Comparison of ENCODE assay signal across 1 cellular context in the genomic region with DNA sequence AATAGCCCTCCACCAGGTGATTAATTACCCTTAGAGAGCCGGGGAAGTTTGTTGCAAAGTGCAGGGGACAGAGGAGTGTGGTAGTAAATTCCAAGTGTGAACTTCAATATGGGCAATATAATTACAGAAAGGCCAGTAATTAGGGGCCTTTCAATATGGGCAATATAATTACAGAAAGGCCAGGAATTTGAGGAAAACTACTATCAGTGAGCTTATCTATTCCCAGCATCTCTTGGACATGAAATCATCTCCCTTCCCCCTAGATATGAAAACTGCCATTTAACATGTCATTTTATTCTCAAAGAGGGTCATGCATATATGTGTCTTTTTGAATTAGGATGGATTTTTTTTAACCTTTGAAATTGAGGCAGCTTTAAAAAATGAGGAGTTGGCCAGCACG.
TF ChIP-seq lines count a peak whose summit lies in the region.

No MANE protein-coding gene starts in this region.

TF ChIP-seq in SK-N-SH treated with all-trans-retinoic acid at 6 μM for 48 hours, 23 proteins besides CTCF, POLR2A, EP300 and RAD21 (continued from another document):
- TF ChIP-seq TOX (CRISPR knock-in tag; IDR thresholded peaks at IDR 0.05; ENCODE audit: borderline replicate concordance) (no peak), GLIS3 (CRISPR knock-in tag; IDR thresholded peaks at IDR 0.05) (no peak), TCF4 (CRISPR knock-in tag; IDR thresholded peaks at IDR 0.05; ENCODE audit: borderline replicate concordance) (no peak), RARB (CRISPR knock-in tag; IDR thresholded peaks at IDR 0.05) (no peak), SNAI2 (CRISPR knock-in tag; IDR thresholded peaks at IDR 0.05) (no peak)
